Comparison of ENCODE assay signal across 34 cellular contexts in genomic region chr2:119341684-119342083, GRCh38.
"Had no signal": no experiment of that assay in that cellular context is flagged by ENCODE, and none has a peak within 500 bp of the region (broad histone marks: within the 10 kb centered on the region; RNA-seq: fewer than 3 reads in every experiment).

No MANE protein-coding gene starts in this region.

- H3K27me3 ChIP-seq: MG63 had no signal

- H3K36me3 ChIP-seq: MG63 had no signal

- H3K9me3 ChIP-seq: MG63 had no signal

- H3K4me3 ChIP-seq: MG63 had no signal

- DNase-seq: Karpas-422, Kasumi-1, MG63, MM.1S, MV-4-11, NCI-H1048, NCI-H1092, NCI-H1092 treated with DMSO at 0.1 percent for 48 hours, NCI-H1105, NCI-H1105 treated with DMSO at 0.1 percent for 48 hours, NCI-H1417, NCI-H1417 treated with DMSO at 0.1 percent for 48 hours, NCI-H1436, NCI-H1436 treated with DMSO at 0.1 percent for 48 hours, NCI-H146, NCI-H1694, NCI-H1694 treated with DMSO at 0.1 percent for 48 hours, NCI-H187, NCI-H187 treated with DMSO at 0.1 percent for 48 hours, NCI-H1930, NCI-H2029, NCI-H2029 treated with DMSO at 0.1 percent for 48 hours, NCI-H2081, NCI-H2081 treated with DMSO at 0.1 percent for 48 hours, NCI-H2107, NCI-H2171, NCI-H2171 treated with DMSO at 0.1 percent for 48 hours, NCI-H2227 treated with DMSO at 0.1 percent for 48 hours, NCI-H226, NCI-H345, NCI-H446, NCI-H446 treated with DMSO at 0.1 percent for 48 hours, NCI-H510A, NCI-H510A treated with DMSO at 0.1 percent for 48 hours had no signal
